ENCODE assay signal across 11 cellular contexts in the genomic region with DNA sequence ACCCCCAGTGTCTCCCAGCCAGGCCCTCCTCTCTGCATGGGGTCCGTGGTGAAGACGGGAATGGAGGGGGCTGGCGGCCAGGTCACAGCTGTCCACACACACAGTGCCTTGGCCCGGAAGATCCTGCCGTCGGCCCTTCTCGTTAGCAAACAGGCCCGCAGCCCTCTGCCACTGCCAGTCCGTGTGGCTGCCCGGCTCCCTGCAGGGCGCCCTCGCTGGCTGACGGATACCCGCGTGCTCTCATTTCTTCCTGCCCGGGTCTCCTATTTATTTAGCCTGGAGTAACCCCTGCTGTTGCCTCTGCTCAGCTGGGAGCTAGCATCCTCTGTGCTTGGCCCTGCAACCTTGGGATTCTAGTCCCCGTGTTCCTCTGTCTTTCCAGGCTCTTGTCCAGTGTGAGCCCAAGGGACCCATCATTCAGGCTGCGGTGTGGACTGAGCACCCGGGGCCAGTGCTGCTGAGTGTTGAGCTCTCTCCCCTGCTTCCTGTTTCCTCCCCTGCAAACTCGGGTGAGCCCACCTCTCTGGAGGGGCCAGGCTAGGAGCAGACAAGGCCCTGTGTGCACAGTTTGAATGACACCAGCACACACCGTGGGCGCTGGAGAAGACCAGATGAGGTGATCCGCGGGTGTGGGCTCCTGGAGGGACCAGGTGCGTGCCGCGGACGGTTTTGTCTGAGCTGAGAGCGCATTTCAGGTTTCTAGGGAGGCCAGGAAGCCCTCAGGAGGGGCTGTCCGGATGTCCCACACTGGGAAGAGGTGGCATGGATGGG. TPM values are rescaled to one million over a fixed set of nuclear protein-coding genes. Genes with fewer than 3 reads are reported as not detected.
A peak's percentile ranks its signal among the peaks of the same experiment; 100 is the strongest.
DNase-seq lines count a peak whose midpoint lies in the region; ATAC-seq, FAIRE-seq and TF ChIP-seq lines count a peak whose summit lies in the region.
"Had no signal": no experiment of that assay in that cellular context is flagged by ENCODE, and none has a peak within 500 bp of the region (broad histone marks: within the 10 kb centered on the region; RNA-seq: fewer than 3 reads in every experiment).

No MANE protein-coding gene starts in this region.

- no peaks in the 10 kb centered on the region for H3K9me3 ChIP-seq in WERI-Rb-1 (ENCODE audit: severe bottlenecking)
- no peaks in the 10 kb centered on the region for H3K9me3 ChIP-seq in skeletal muscle satellite cell (replicated peaks; ENCODE audit: low read length)

- H3K27me3 ChIP-seq in WERI-Rb-1 (ENCODE audit: insufficient read depth, low read depth, severe bottlenecking) (no peaks in the 10 kb centered on the region), skeletal muscle satellite cell (ENCODE audit: control insufficient read depth, insufficient read depth, low read length) (peaks cover 59% of the 10 kb centered on the region)

- no peak overlapping the region for H3K4me3 ChIP-seq in WERI-Rb-1 (ENCODE audit: low read depth, low read length)
- H3K4me3 ChIP-seq in skeletal muscle satellite cell (ENCODE audit: low read length) = no peak overlapping the region

- no peak for FAIRE-seq in GM12891 (lab: Jason Lieb, UNC)

- no peak for TF ChIP-seq POLR2A in GM12891 (IDR thresholded peaks at IDR 0.05; ENCODE audit: low read depth, low read length)

- no peak for ATAC-seq in GM21367 (IDR thresholded peaks at IDR 0.05; ENCODE audit: unreplicated experiment)

- H3K36me3 ChIP-seq in WERI-Rb-1 = no peaks in the 10 kb centered on the region
- H3K36me3 ChIP-seq in skeletal muscle satellite cell (ENCODE audit: insufficient read depth, low read length) = no peaks in the 10 kb centered on the region
- H3K36me3 ChIP-seq: brain microvascular endothelial cell had no signal

- no peak overlapping the region for H3K9ac ChIP-seq in skeletal muscle satellite cell (ENCODE audit: low read depth, low read length)

- H3K4me2 ChIP-seq in skeletal muscle satellite cell (ENCODE audit: low read length) = peak overlapping the region; percentile 54

- TF ChIP-seq CTCF in WERI-Rb-1 (IDR thresholded peaks at IDR 0.05; ENCODE audit: low read depth, low read length) = no peak

- DNase-seq in GM12891 (ENCODE audit: insufficient read length, low spot score) = peak; percentile 7
- peak; percentile 5 for DNase-seq in WERI-Rb-1
- peak; percentile 67 for DNase-seq in hepatic stellate cell (ENCODE audit: low spot score)
- no peak for DNase-seq in hypothalamus (lab: John Stamatoyannopoulos, UW)
- no peak for DNase-seq in NCI-H146 treated with DMSO at 0.1 percent for 48 hours (lab: John Stamatoyannopoulos, UW; ENCODE audit: unreplicated experiment)
- no peak for DNase-seq in NCI-H1694 (lab: John Stamatoyannopoulos, UW)
- DNase-seq: brain microvascular endothelial cell; mesendoderm; stimulated activated CD4-positive, alpha-beta T cell treated with anti-CD3 and anti-CD28 coated beads, Interleukin-15, amount 100 ng/mL, for 24 hours had no signal

- no peak overlapping the region for H3K27ac ChIP-seq in WERI-Rb-1
- H3K27ac ChIP-seq: brain microvascular endothelial cell had no signal

- H3K4me1 ChIP-seq in skeletal muscle satellite cell (ENCODE audit: control insufficient read depth, insufficient read depth, low read length) = peaks cover 15% of the 10 kb centered on the region

TF ChIP-seq in GM12891, 5 proteins besides CTCF, POLR2A, EP300 and RAD21:
- TF ChIP-seq PAX5 (IDR thresholded peaks at IDR 0.05; ENCODE audit: insufficient read depth, low read length, severe bottlenecking) = no peak
- TF ChIP-seq SPI1 (IDR thresholded peaks at IDR 0.05; ENCODE audit: low read depth, low read length) = no peak
- TF ChIP-seq POU2F2 (IDR thresholded peaks at IDR 0.05; ENCODE audit: low read depth, low read length) = no peak
- no peak for TF ChIP-seq TAF1 (IDR thresholded peaks at IDR 0.05; ENCODE audit: low read depth, low read length)
- no peak for TF ChIP-seq POLR2AphosphoS5 (IDR thresholded peaks at IDR 0.05; ENCODE audit: low read depth, low read length)

RNA-seq across cellular contexts. Expression of gene RNU6ATAC, which starts 14.6 kb away (rescaled TPM):
- polyA plus RNA-seq in GM12891 (2012; ENCODE audit: low read depth, missing spikeins) = not detected
- total RNA-seq in skeletal muscle satellite cell (2012; rRNA removed) = not detected in 2 replicates

RNA-seq across cellular contexts. Expression of gene WDR5, which starts 43.1 kb away (rescaled TPM):
- polyA plus RNA-seq in GM12891 (2012; ENCODE audit: low read depth, missing spikeins) = 24.7 TPM
- 22.3 and 25.1 TPM in 2 replicates for total RNA-seq in skeletal muscle satellite cell (2012; rRNA removed)

Comparison
In these comparisons a context has a peak if more than half of its experiments do, and no peak if none do; other contexts are left out.
1. DNase-seq: peak in GM12891 (single experiment), WERI-Rb-1 (single experiment) and hepatic stellate cell (single experiment); none in hypothalamus (0 of 51), NCI-H146 treated with DMSO at 0.1 percent for 48 hours (single experiment) and NCI-H1694 (single experiment).